2 cellular contexts compared by ENCODE assay signal in genomic region chr3:152650177-152650576, GRCh38.
TF ChIP-seq lines count a peak whose summit lies in the region.

No MANE protein-coding gene starts in this region.

TF ChIP-seq in SK-N-SH, 30 proteins besides CTCF, POLR2A, EP300 and RAD21 (continued from another document):
- TF ChIP-seq, protein P1, sequence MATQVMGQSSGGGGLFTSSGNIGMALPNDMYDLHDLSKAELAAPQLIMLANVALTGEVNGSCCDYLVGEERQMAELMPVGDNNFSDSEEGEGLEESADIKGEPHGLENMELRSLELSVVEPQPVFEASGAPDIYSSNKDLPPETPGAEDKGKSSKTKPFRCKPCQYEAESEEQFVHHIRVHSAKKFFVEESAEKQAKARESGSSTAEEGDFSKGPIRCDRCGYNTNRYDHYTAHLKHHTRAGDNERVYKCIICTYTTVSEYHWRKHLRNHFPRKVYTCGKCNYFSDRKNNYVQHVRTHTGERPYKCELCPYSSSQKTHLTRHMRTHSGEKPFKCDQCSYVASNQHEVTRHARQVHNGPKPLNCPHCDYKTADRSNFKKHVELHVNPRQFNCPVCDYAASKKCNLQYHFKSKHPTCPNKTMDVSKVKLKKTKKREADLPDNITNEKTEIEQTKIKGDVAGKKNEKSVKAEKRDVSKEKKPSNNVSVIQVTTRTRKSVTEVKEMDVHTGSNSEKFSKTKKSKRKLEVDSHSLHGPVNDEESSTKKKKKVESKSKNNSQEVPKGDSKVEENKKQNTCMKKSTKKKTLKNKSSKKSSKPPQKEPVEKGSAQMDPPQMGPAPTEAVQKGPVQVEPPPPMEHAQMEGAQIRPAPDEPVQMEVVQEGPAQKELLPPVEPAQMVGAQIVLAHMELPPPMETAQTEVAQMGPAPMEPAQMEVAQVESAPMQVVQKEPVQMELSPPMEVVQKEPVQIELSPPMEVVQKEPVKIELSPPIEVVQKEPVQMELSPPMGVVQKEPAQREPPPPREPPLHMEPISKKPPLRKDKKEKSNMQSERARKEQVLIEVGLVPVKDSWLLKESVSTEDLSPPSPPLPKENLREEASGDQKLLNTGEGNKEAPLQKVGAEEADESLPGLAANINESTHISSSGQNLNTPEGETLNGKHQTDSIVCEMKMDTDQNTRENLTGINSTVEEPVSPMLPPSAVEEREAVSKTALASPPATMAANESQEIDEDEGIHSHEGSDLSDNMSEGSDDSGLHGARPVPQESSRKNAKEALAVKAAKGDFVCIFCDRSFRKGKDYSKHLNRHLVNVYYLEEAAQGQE (IDR thresholded peaks at IDR 0.05; ENCODE audit: low read depth, low read length): no peak
- TF ChIP-seq EZH2phosphoT487 (IDR thresholded peaks at IDR 0.05; ENCODE audit: borderline replicate concordance, low read depth) (no peak), JUND (IDR thresholded peaks at IDR 0.05) (no peak), GATA2 (CRISPR knock-in tag; IDR thresholded peaks at IDR 0.05) (no peak), SMC3 (IDR thresholded peaks at IDR 0.05; ENCODE audit: low read depth, low read length) (no peak), YY1 (IDR thresholded peaks at IDR 0.05; ENCODE audit: low read depth) (no peak), POLR2AphosphoS5 (IDR thresholded peaks at IDR 0.05; ENCODE audit: low read depth, low read length) (no peak), SIN3A (IDR thresholded peaks at IDR 0.05; ENCODE audit: borderline replicate concordance, low read depth, low read length) (no peak), FOXJ3 (CRISPR knock-in tag; IDR thresholded peaks at IDR 0.05) (no peak), GABPA (IDR thresholded peaks at IDR 0.05; ENCODE audit: low read depth) (no peak), FOXM1 (IDR thresholded peaks at IDR 0.05; ENCODE audit: low read depth) (no peak), TCF12 (IDR thresholded peaks at IDR 0.05) (no peak), ELF1 (IDR thresholded peaks at IDR 0.05) (no peak), NRF1 (IDR thresholded peaks at IDR 0.05; ENCODE audit: low read depth, low read length) (no peak)
- TF ChIP-seq, protein P2, sequence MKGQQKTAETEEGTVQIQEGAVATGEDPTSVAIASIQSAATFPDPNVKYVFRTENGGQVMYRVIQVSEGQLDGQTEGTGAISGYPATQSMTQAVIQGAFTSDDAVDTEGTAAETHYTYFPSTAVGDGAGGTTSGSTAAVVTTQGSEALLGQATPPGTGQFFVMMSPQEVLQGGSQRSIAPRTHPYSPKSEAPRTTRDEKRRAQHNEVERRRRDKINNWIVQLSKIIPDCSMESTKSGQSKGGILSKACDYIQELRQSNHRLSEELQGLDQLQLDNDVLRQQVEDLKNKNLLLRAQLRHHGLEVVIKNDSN (IDR thresholded peaks at IDR 0.05; ENCODE audit: borderline replicate concordance, low read depth): no peak
- TF ChIP-seq, protein P3, sequence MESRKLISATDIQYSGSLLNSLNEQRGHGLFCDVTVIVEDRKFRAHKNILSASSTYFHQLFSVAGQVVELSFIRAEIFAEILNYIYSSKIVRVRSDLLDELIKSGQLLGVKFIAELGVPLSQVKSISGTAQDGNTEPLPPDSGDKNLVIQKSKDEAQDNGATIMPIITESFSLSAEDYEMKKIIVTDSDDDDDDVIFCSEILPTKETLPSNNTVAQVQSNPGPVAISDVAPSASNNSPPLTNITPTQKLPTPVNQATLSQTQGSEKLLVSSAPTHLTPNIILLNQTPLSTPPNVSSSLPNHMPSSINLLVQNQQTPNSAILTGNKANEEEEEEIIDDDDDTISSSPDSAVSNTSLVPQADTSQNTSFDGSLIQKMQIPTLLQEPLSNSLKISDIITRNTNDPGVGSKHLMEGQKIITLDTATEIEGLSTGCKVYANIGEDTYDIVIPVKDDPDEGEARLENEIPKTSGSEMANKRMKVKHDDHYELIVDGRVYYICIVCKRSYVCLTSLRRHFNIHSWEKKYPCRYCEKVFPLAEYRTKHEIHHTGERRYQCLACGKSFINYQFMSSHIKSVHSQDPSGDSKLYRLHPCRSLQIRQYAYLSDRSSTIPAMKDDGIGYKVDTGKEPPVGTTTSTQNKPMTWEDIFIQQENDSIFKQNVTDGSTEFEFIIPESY (IDR thresholded peaks at IDR 0.05; ENCODE audit: borderline replicate concordance, low read depth): no peak

TF ChIP-seq in SK-N-SH treated with all-trans-retinoic acid at 6 μM for 48 hours, 23 proteins besides CTCF, POLR2A, EP300 and RAD21 (continued from another document):
- TF ChIP-seq, protein P4, sequence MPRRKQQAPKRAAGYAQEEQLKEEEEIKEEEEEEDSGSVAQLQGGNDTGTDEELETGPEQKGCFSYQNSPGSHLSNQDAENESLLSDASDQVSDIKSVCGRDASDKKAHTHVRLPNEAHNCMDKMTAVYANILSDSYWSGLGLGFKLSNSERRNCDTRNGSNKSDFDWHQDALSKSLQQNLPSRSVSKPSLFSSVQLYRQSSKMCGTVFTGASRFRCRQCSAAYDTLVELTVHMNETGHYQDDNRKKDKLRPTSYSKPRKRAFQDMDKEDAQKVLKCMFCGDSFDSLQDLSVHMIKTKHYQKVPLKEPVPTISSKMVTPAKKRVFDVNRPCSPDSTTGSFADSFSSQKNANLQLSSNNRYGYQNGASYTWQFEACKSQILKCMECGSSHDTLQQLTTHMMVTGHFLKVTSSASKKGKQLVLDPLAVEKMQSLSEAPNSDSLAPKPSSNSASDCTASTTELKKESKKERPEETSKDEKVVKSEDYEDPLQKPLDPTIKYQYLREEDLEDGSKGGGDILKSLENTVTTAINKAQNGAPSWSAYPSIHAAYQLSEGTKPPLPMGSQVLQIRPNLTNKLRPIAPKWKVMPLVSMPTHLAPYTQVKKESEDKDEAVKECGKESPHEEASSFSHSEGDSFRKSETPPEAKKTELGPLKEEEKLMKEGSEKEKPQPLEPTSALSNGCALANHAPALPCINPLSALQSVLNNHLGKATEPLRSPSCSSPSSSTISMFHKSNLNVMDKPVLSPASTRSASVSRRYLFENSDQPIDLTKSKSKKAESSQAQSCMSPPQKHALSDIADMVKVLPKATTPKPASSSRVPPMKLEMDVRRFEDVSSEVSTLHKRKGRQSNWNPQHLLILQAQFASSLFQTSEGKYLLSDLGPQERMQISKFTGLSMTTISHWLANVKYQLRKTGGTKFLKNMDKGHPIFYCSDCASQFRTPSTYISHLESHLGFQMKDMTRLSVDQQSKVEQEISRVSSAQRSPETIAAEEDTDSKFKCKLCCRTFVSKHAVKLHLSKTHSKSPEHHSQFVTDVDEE (CRISPR knock-in tag; IDR thresholded peaks at IDR 0.05): no peak
- no peak for TF ChIP-seq PATZ1 (CRISPR knock-in tag; IDR thresholded peaks at IDR 0.05; ENCODE audit: borderline replicate concordance)
- TF ChIP-seq ZFP30 (CRISPR knock-in tag; IDR thresholded peaks at IDR 0.05): no peak
- TF ChIP-seq GLIS3 (CRISPR knock-in tag; IDR thresholded peaks at IDR 0.05): no peak
- no peak for TF ChIP-seq PPARA (CRISPR knock-in tag; IDR thresholded peaks at IDR 0.05; ENCODE audit: borderline replicate concordance)
- TF ChIP-seq ZNF565 (CRISPR knock-in tag; conservative IDR thresholded peaks at IDR 0.05; ENCODE audit: low read depth): no peak
- TF ChIP-seq BACH2 (CRISPR knock-in tag; IDR thresholded peaks at IDR 0.05; ENCODE audit: borderline replicate concordance): no peak
- no peak for TF ChIP-seq ZFP3 (CRISPR knock-in tag; IDR thresholded peaks at IDR 0.05)
- no peak for TF ChIP-seq RARB (CRISPR knock-in tag; IDR thresholded peaks at IDR 0.05)
- no peak for TF ChIP-seq ZNF70 (CRISPR knock-in tag; IDR thresholded peaks at IDR 0.05)
- no peak for TF ChIP-seq TCF4 (CRISPR knock-in tag; IDR thresholded peaks at IDR 0.05; ENCODE audit: borderline replicate concordance)
- no peak for TF ChIP-seq CREB5 (CRISPR knock-in tag; IDR thresholded peaks at IDR 0.05; ENCODE audit: low read depth)
- TF ChIP-seq ZC3H10 (CRISPR knock-in tag; IDR thresholded peaks at IDR 0.05): no peak
- no peak for TF ChIP-seq POU6F1 (CRISPR knock-in tag; IDR thresholded peaks at IDR 0.05; ENCODE audit: borderline replicate concordance, low read depth)
